Comparison of ENCODE assay signal across 9 cellular contexts in the genomic region with DNA sequence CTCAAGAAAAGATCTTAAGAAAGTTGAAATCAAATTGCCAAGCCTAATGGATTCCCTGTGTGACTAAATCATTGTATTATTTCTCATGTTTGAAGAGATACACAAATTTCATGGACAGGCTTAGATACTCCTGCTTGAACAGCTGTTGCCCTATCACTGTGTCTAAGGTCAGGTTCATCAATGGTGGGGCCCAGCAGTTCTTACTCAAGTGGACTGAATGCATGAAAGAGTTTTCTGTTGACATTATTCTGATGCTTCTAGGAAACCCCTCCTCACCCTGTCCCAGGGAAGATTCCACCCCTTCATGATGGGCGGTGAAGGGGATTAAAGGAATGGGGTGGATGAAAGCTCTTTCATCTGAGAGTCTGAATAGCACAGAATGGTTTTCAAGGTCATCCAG.
"Had no signal": no experiment of that assay in that cellular context is flagged by ENCODE, and none has a peak within 500 bp of the region (broad histone marks: within the 10 kb centered on the region; RNA-seq: fewer than 3 reads in every experiment).

No MANE protein-coding gene starts in this region.

- H3K27ac Mint-ChIP-seq: HFFc6 had no signal

- H3K36me3 ChIP-seq: HAP-1 had no signal

- H2AFZ ChIP-seq: GM23248 had no signal

- DNase-seq: GM23248, GOT3, H7, HFFc6, IMR-90 had no signal

- H3K9me3 ChIP-seq: HAP-1 had no signal

- H3K27ac ChIP-seq: GM23248, HL-60 had no signal

- H3K4me3 Mint-ChIP-seq: HFFc6 had no signal

- ATAC-seq: HCT116, K562 had no signal

- H3K9me3 Mint-ChIP-seq: HFFc6 had no signal

- H3K4me3 ChIP-seq: GM23248, HAP-1, K562 had no signal
